In genomic region chr13:108508263-108508662, GRCh38 we compare ENCODE assay signal across 2 cellular contexts.
TF ChIP-seq lines count a peak whose summit lies in the region.

No MANE protein-coding gene starts in this region.

TF ChIP-seq in WTC11, 78 proteins besides CTCF, POLR2A, EP300 and RAD21 (continued from another document):
- TF ChIP-seq MLX (CRISPR knock-in tag; IDR thresholded peaks at IDR 0.05) (no peak), MYBL2 (CRISPR knock-in tag; IDR thresholded peaks at IDR 0.05) (no peak), IRF1 (CRISPR knock-in tag; IDR thresholded peaks at IDR 0.05) (no peak), ZNF232 (CRISPR knock-in tag; IDR thresholded peaks at IDR 0.05) (no peak), SP1 (CRISPR knock-in tag; conservative IDR thresholded peaks at IDR 0.05) (no peak), ZNF281 (CRISPR knock-in tag; IDR thresholded peaks at IDR 0.05) (no peak), RORB (CRISPR knock-in tag; IDR thresholded peaks at IDR 0.05) (no peak), CREM (CRISPR knock-in tag; IDR thresholded peaks at IDR 0.05) (no peak), ZSCAN18 (CRISPR knock-in tag; IDR thresholded peaks at IDR 0.05) (no peak), GABPB1 (CRISPR knock-in tag; IDR thresholded peaks at IDR 0.05) (no peak), NR2C2 (CRISPR knock-in tag; IDR thresholded peaks at IDR 0.05) (no peak), SOX15 (CRISPR knock-in tag; IDR thresholded peaks at IDR 0.05) (no peak), CDX4 (CRISPR knock-in tag; IDR thresholded peaks at IDR 0.05; ENCODE audit: borderline replicate concordance) (no peak), NFE2L1 (CRISPR knock-in tag; IDR thresholded peaks at IDR 0.05) (no peak)

TF ChIP-seq in HepG2, 621 proteins besides CTCF, POLR2A, EP300 and RAD21 (continued from another document):
- TF ChIP-seq ZNF704 (CRISPR knock-in tag; IDR thresholded peaks at IDR 0.05; ENCODE audit: borderline replicate concordance) (no peak), SMC3 (IDR thresholded peaks at IDR 0.05; ENCODE audit: low read length) (peak; percentile 45; the same call in 1 of the 2 replicates), STAG1 (CRISPR knock-in tag; IDR thresholded peaks at IDR 0.05) (peak; percentile 51), TBX2 (CRISPR knock-in tag; IDR thresholded peaks at IDR 0.05; ENCODE audit: borderline replicate concordance) (no peak), ZNF790 (CRISPR knock-in tag; IDR thresholded peaks at IDR 0.05; ENCODE audit: borderline replicate concordance) (no peak)
